ENCODE assay signal across 18 cellular contexts in the genomic region with DNA sequence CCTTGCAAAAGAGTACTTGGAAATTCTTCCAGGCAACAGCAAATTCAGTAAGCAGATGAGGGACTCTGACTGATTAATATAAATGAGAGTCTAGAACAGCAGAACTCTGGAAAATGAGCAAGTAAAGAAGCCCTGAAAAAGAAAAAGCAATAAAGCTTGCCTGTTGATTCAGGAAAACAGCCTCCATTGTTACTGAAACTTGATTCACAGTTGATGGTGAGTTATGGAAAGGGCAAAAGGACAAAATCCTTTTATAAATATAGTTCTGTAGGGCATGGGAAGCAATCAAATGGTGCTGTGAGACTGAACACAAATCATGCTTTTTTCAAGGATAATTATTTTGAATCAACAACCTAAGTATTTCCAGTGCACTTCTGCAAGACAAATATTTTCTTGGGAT.
DNase-seq lines count a peak whose midpoint lies in the region; ATAC-seq, FAIRE-seq and TF ChIP-seq lines count a peak whose summit lies in the region.
"Had no signal": no experiment of that assay in that cellular context is flagged by ENCODE, and none has a peak within 500 bp of the region (broad histone marks: within the 10 kb centered on the region; RNA-seq: fewer than 3 reads in every experiment).

No MANE protein-coding gene starts in this region.

- peak; percentile 27 for FAIRE-seq in H54 (lab: Jason Lieb, UNC)
- FAIRE-seq: GM12892, GM18507, HTR-8/SVneo had no signal

- H3K27ac Mint-ChIP-seq in activated naive CD4-positive, alpha-beta T cell treated with anti-CD3 and anti-CD28 coated beads for 36 hours, result no peak overlapping the region
- H3K27ac Mint-ChIP-seq: CD4-positive, CD25-positive, alpha-beta regulatory T cell; H9; IgD-negative memory B cell had no signal

- CTCF ChIA-PET in activated naive CD4-positive, alpha-beta T cell treated with anti-CD3 and anti-CD28 coated beads for 36 hours (lab: Charles Lee), result interaction anchor here (0.7 kb wide), 1 partner anchor 737 kb away, joined by 3 read pairs; no protein-coding TSS in a partner anchor

- intact Hi-C loops in left colon (cut with DNase I, micrococcal nuclease), result no loop called here
- intact Hi-C loops in activated naive CD4-positive, alpha-beta T cell treated with anti-CD3 and anti-CD28 coated beads for 36 hours (cut with micrococcal nuclease), result no loop called here

- TF ChIP-seq POLR2A in H54 (IDR thresholded peaks at IDR 0.05; ENCODE audit: low read depth, low read length), result no peak

- H3K27me3 Mint-ChIP-seq in activated naive CD4-positive, alpha-beta T cell treated with anti-CD3 and anti-CD28 coated beads for 36 hours (ENCODE audit: low read depth), result peaks cover 4% of the 10 kb centered on the region
- H3K27me3 Mint-ChIP-seq: IgD-negative memory B cell had no signal

- peak; percentile 71 for ATAC-seq in left colon

- no peaks in the 10 kb centered on the region for H3K4me1 Mint-ChIP-seq in activated naive CD4-positive, alpha-beta T cell treated with anti-CD3 and anti-CD28 coated beads for 36 hours (ENCODE audit: low read depth)
- H3K4me1 Mint-ChIP-seq: CD4-positive, CD25-positive, alpha-beta regulatory T cell; IgD-negative memory B cell had no signal

- no peak for DNase-seq in H54 (ENCODE audit: insufficient read length, low spot score)
- DNase-seq in NCI-H526 treated with DMSO at 0.1 percent for 48 hours (lab: John Stamatoyannopoulos, UW), result peak; percentile 50
- no peak for DNase-seq in left colon
- DNase-seq in activated naive CD4-positive, alpha-beta T cell treated with anti-CD3 and anti-CD28 coated beads for 36 hours, result no peak
- DNase-seq in AG08396 (ENCODE audit: low spot score), result no peak
- DNase-seq in GM19238 (ENCODE audit: insufficient read length, low spot score), result no peak
- DNase-seq: BE2C; C1 segment of cervical spinal cord; CD4-positive, CD25-positive, alpha-beta regulatory T cell; DMS153; DMS79; GDM1; GOT3; H9 had no signal

- H3K9me3 Mint-ChIP-seq in activated naive CD4-positive, alpha-beta T cell treated with anti-CD3 and anti-CD28 coated beads for 36 hours, result no peaks in the 10 kb centered on the region
- H3K9me3 Mint-ChIP-seq: H9, IgD-negative memory B cell had no signal

- H3K36me3 Mint-ChIP-seq in activated naive CD4-positive, alpha-beta T cell treated with anti-CD3 and anti-CD28 coated beads for 36 hours (ENCODE audit: low read depth), result no peaks in the 10 kb centered on the region
- H3K36me3 Mint-ChIP-seq: CD4-positive, CD25-positive, alpha-beta regulatory T cell; IgD-negative memory B cell had no signal

- H3K4me3 Mint-ChIP-seq in activated naive CD4-positive, alpha-beta T cell treated with anti-CD3 and anti-CD28 coated beads for 36 hours, result no peak overlapping the region
- H3K4me3 Mint-ChIP-seq: CD4-positive, CD25-positive, alpha-beta regulatory T cell; H9 had no signal
